ENCODE assay signal across 16 cellular contexts in genomic region chr9:131100445-131100844, GRCh38. TPM values are rescaled to one million over a fixed set of nuclear protein-coding genes. Genes with fewer than 3 reads are reported as not detected.
DNase-seq lines count a peak whose midpoint lies in the region; ATAC-seq, FAIRE-seq and TF ChIP-seq lines count a peak whose summit lies in the region.
"Had no signal": no experiment of that assay in that cellular context is flagged by ENCODE, and none has a peak within 500 bp of the region (broad histone marks: within the 10 kb centered on the region; RNA-seq: fewer than 3 reads in every experiment).

No MANE protein-coding gene starts in this region.

- H3K36me3 ChIP-seq in HUES48 (ENCODE audit: control insufficient read depth, insufficient read depth, low read length) (peaks cover 23% of the 10 kb centered on the region), K562 (ENCODE audit: control insufficient read depth, insufficient read depth, low read length) (no peaks in the 10 kb centered on the region), mesendoderm (ENCODE audit: control insufficient read depth, insufficient read depth, low read length) (no peaks in the 10 kb centered on the region), thyroid gland (no peaks in the 10 kb centered on the region)
- H3K36me3 ChIP-seq: BE2C had no signal

- no peak overlapping the region for H2BK5ac ChIP-seq in mesendoderm (ENCODE audit: low read length)

- TF ChIP-seq CTCF in K562 (IDR thresholded peaks at IDR 0.05 in 2 of 3, conservative IDR thresholded peaks at IDR 0.05 in 1 of 3; ENCODE audit: insufficient read depth in 2 of 3, low read depth in 1 of 3, low read length in 3 of 3) (no peak), thyroid gland (IDR thresholded peaks at IDR 0.05) (no peak)

- peaks cover 5% of the 10 kb centered on the region for H3K79me1 ChIP-seq in mesendoderm (ENCODE audit: low read length)

- BruUV-seq in K562 (replicated peaks; lab: Mats Ljungman, UMichigan): no TSS peak

- H3K9me1 ChIP-seq in K562 (ENCODE audit: control insufficient read depth, insufficient read depth, low read length): peaks cover 12% of the 10 kb centered on the region

- H3K9ac ChIP-seq in HUES48 (ENCODE audit: low read depth, low read length) (peak overlapping the region; percentile 57; the same call in 1 of the 2 replicates), K562 (ENCODE audit: insufficient read depth in 1 of 2, low read depth in 2 of 2, low read length in 2 of 2) (peak overlapping the region in 1 of 2 experiments; percentile 4; a peak in 2 of 4 replicates), mesendoderm (ENCODE audit: low read length) (no peak overlapping the region)

- no peak overlapping the region for H3K4ac ChIP-seq in mesendoderm (ENCODE audit: low read depth, low read length)

- no peak overlapping the region for H3K18ac ChIP-seq in mesendoderm (ENCODE audit: low read length)

- peak overlapping the region; percentile 2; the same call in 1 of the 2 replicates for H2AFZ ChIP-seq in K562 (ENCODE audit: low read depth, low read length)

- intact Hi-C loops in K562 (cut with micrococcal nuclease): no loop called here
- intact Hi-C loops in thyroid gland (cut with DNase I): no loop called here

- H3K4me1 ChIP-seq in HUES48 (ENCODE audit: control insufficient read depth, insufficient read depth, low read length): peaks cover 40% of the 10 kb centered on the region
- peaks cover 35 to 65% of the 10 kb centered on the region in 2 experiments for H3K4me1 ChIP-seq in K562 (replicated peaks in 1 of 2; ENCODE audit: control insufficient read depth in 2 of 2, insufficient read depth in 2 of 2, low read length in 2 of 2)
- H3K4me1 ChIP-seq in mesendoderm (ENCODE audit: control insufficient read depth, low read depth, low read length): peaks cover 12% of the 10 kb centered on the region
- peaks cover 56 to 63% of the 10 kb centered on the region in 2 donors for H3K4me1 ChIP-seq in thyroid gland

- no peak overlapping the region for H4K8ac ChIP-seq in mesendoderm (ENCODE audit: low read depth, low read length)

- TF ChIP-seq POLR2A in K562 (conservative IDR thresholded peaks at IDR 0.05) (no peak), thyroid gland (IDR thresholded peaks at IDR 0.05) (peak in 1 of 2 donors; percentile 91)

- no peak overlapping the region for H3K27ac ChIP-seq in HUES48 (ENCODE audit: low read depth, low read length)
- no peak overlapping the region for H3K27ac ChIP-seq in K562 (ENCODE audit: extremely low read depth, low read depth, low read length)
- no peak overlapping the region for H3K27ac ChIP-seq in mesendoderm (ENCODE audit: low read depth, low read length)
- H3K27ac ChIP-seq in thyroid gland: peak overlapping the region; percentile 94 to 99 (median 95)

- H3K56ac ChIP-seq in mesendoderm (ENCODE audit: low read length): peak overlapping the region; percentile 17

- H3K4me2 ChIP-seq in K562 (ENCODE audit: insufficient read depth, low read length): peak overlapping the region; percentile 4; the same call in 1 of the 2 replicates
- H3K4me2 ChIP-seq in mesendoderm (ENCODE audit: low read length): no peak overlapping the region

- ATAC-seq in K562: no peak
- ATAC-seq: HCT116 had no signal

- 0 out of 2 replicates have a peak, but pooled peaks cover 5% of the 10 kb centered on the region for H3K27me3 ChIP-seq in HUES48 (ENCODE audit: control insufficient read depth, insufficient read depth, low read length)
- peaks cover 52 to 84% of the 10 kb centered on the region in 2 experiments for H3K27me3 ChIP-seq in K562 (ENCODE audit: control insufficient read depth in 2 of 2, insufficient read depth in 2 of 2, low read length in 2 of 2)
- H3K27me3 ChIP-seq in mesendoderm (ENCODE audit: insufficient read depth, low read length, poor library complexity): no peaks in the 10 kb centered on the region
- no peaks in the 10 kb centered on the region for H3K27me3 ChIP-seq in thyroid gland

- POLR2A ChIA-PET in K562 (lab: Yijun Ruan, JAX): interaction anchor here (1.0 to 99.3 kb wide), 4 partner anchors 4 to 58 kb away, joined by 3 to 3336 read pairs (median 1670); partner anchors contain the start of genes AIF1L and NUP214

- CTCF ChIA-PET in K562 (lab: Yijun Ruan, JAX; ENCODE audit: low intra/inter-chr PET ratio): no interaction called here

- H3K79me2 ChIP-seq in K562 (ENCODE audit: control insufficient read depth, insufficient read depth, low read length) (no peaks in the 10 kb centered on the region), mesendoderm (ENCODE audit: control insufficient read depth, insufficient read depth, low read length) (no peaks in the 10 kb centered on the region)

- FAIRE-seq in K562 (lab: Jason Lieb, UNC): no peak
- no peak for FAIRE-seq in frontal cortex (lab: Jason Lieb, UNC)
- FAIRE-seq in urothelium cell line (lab: Jason Lieb, UNC): no peak

- H2BK120ac ChIP-seq in mesendoderm (ENCODE audit: low read depth, low read length): no peak overlapping the region

- peaks cover 51% of the 10 kb centered on the region for H4K20me1 ChIP-seq in K562 (replicated peaks; ENCODE audit: control insufficient read depth, insufficient read depth, low read length)

- H3K23ac ChIP-seq in mesendoderm (ENCODE audit: low read length): no peak overlapping the region

- 22% methylated on average over 9 of the region's 9 CpGs for WGBS in K562 (ENCODE audit: insufficient coverage, low coverage, missing lambda C conversion rate)
- no CpG with 5 or more reads among the region's 9 CpGs for WGBS in mesendoderm (ENCODE audit: extremely low coverage, insufficient coverage, low lambda C conversion rate)
- WGBS in thyroid gland, 2 donors: 43 to 55% methylated on average over 6 to 8 of the region's 9 CpGs

- no peak overlapping the region for H3K4me3 ChIP-seq in HUES48 (ENCODE audit: low read depth, low read length)
- H3K4me3 ChIP-seq in K562: no peak overlapping the region
- no peak overlapping the region for H3K4me3 ChIP-seq in mesendoderm (ENCODE audit: low read length)
- no peak overlapping the region for H3K4me3 ChIP-seq in thyroid gland (replicated peaks in 1 of 3)

- DNase-seq in K562 (ENCODE audit: extremely low read depth in 1 of 4, low spot score in 3 of 4) (peak in 1 of 4 experiments; percentile 65), mesendoderm (peak; percentile 44), thyroid gland (peak; percentile 97), frontal cortex (ENCODE audit: low spot score in 2 of 2) (no peak), DMS79 (lab: John Stamatoyannopoulos, UW) (no peak), urothelium cell line (ENCODE audit: low spot score) (no peak)
- DNase-seq: activated CD4-positive, alpha-beta T cell treated with anti-CD3 and anti-CD28 coated beads, Interleukin-2, amount 50 U/mL, for 48 hours; activated naive CD8-positive, alpha-beta T cell treated with anti-CD3 and anti-CD28 coated beads for 36 hours; BE2C; DMS 273 treated with DMSO at 0.1 percent for 48 hours; NCI-H1092; NCI-H526; nucleus accumbens; stimulated activated CD4-positive, alpha-beta T cell treated with anti-CD3 and anti-CD28 coated beads, Interleukin-4, amount 100 ng/mL, for 1 hour had no signal

- H3K9me3 ChIP-seq in HUES48 (ENCODE audit: control insufficient read depth, insufficient read depth, low read length) (no peaks in the 10 kb centered on the region), K562 (replicated peaks; ENCODE audit: control insufficient read depth, insufficient read depth, low read depth, low read length) (no peaks in the 10 kb centered on the region), thyroid gland (no peaks in the 10 kb centered on the region)
- H3K9me3 ChIP-seq: BE2C had no signal

- H4K5ac ChIP-seq in mesendoderm (ENCODE audit: low read length): no peak overlapping the region

- in situ Hi-C loops in K562 (cut with MboI): no loop called here

- no peak overlapping the region for H2AK5ac ChIP-seq in mesendoderm (ENCODE audit: low read length)

- no peak for TF ChIP-seq RAD21 in K562 (CRISPR knock-in tag; conservative IDR thresholded peaks at IDR 0.05 in 1 of 2, IDR thresholded peaks at IDR 0.05 in 1 of 2)

- TF ChIP-seq EP300 in K562 (IDR thresholded peaks at IDR 0.05; ENCODE audit: low read length): no peak

- H2BK15ac ChIP-seq in mesendoderm (replicated peaks; ENCODE audit: low read depth): no peak overlapping the region

RNA-seq across cellular contexts. Expression of gene AIF1L, which starts 4.1 kb away (rescaled TPM):
- 2.2 and 5.3 TPM in 2 replicates for total RNA-seq in K562 (2011; cell fraction: chromatin; rRNA removed; ENCODE audit: low replicate concordance)
- total RNA-seq in K562 (2011; cell fraction: nucleolus; rRNA removed): 2.8 and 4.3 TPM in 2 replicates
- total RNA-seq in K562 (2011; cell fraction: nucleoplasm; rRNA removed): 4.3 and 5.2 TPM in 2 replicates
- total RNA-seq in K562 (2014; rRNA removed): 0.86 and 1.1 TPM in 2 replicates
- total RNA-seq in K562 (2014; rRNA removed; fragmentation: Illumina TruSeq; extraction: Trizol): 1.3 and 1.5 TPM in 2 replicates
- 0.68 and 0.76 TPM in 2 replicates for total RNA-seq in K562 (2015; rRNA removed; fragmentation: Illumina TruSeq; extraction: Trizol)
- total RNA-seq in K562 (2021): 1.7 and 2.0 TPM in 2 replicates
- polyA plus RNA-seq in K562 (2011; rRNA removed): 5.9 and 9.1 TPM in 2 replicates
- 4.5 and 4.9 TPM in 2 replicates for polyA plus RNA-seq in K562 (2011; cell fraction: cytosol; rRNA removed)
- polyA plus RNA-seq in K562 (2011; cell fraction: nucleus; rRNA removed): 3.3 and 4.2 TPM in 2 replicates
- 2.7 and 2.8 TPM in 2 replicates for polyA plus RNA-seq in K562 (2012)
- polyA plus RNA-seq in K562 (2014; fragmentation: Illumina TruSeq; extraction: Trizol): 2.3 and 2.6 TPM in 2 replicates
- under 1 TPM; 0.34 to 0.77 TPM for polyA plus RNA-seq in K562 (2014; fragmentation: Nextera tagmentation; extraction: Ambion mirVana)
- polyA plus RNA-seq in K562 (2014; rRNA removed): 1.6 TPM in 2 replicates
- 6.6 and 8.9 TPM in 2 replicates for polyA minus RNA-seq in K562 (2011; rRNA and poly(A)+ RNA removed)
- polyA minus RNA-seq in K562 (2011; cell fraction: cytosol; rRNA and poly(A)+ RNA removed): 1.5 and 4.4 TPM in 2 replicates
- polyA minus RNA-seq in K562 (2011; cell fraction: nucleus; rRNA and poly(A)+ RNA removed): 1.1 and 1.9 TPM in 2 replicates
- 68.2 TPM for polyA plus RNA-seq in mesendoderm (2013, experiment 1 of 2)
- 71.4 TPM for polyA plus RNA-seq in mesendoderm (2013, experiment 2 of 2)
- 100 to 1,000 TPM in 1 of 4 donors, 10 to 100 TPM in 3; 43.0 to 114 (median 87.9) TPM for total RNA-seq in thyroid gland
- 16.3 TPM for total RNA-seq in frontal cortex

RNA-seq across cellular contexts. Expression of gene NUP214, which starts 24.9 kb away (rescaled TPM):
- 1,024 and 1,416 TPM in 2 replicates for total RNA-seq in K562 (2011; cell fraction: chromatin; rRNA removed; ENCODE audit: low replicate concordance)
- total RNA-seq in K562 (2011; cell fraction: nucleolus; rRNA removed): 573 and 642 TPM in 2 replicates
- total RNA-seq in K562 (2011; cell fraction: nucleoplasm; rRNA removed): 885 and 1,103 TPM in 2 replicates
- total RNA-seq in K562 (2014; rRNA removed): 62.4 and 102 TPM in 2 replicates
- 123 and 134 TPM in 2 replicates for total RNA-seq in K562 (2014; rRNA removed; fragmentation: Illumina TruSeq; extraction: Trizol)
- 133 and 136 TPM in 2 replicates for total RNA-seq in K562 (2015; rRNA removed; fragmentation: Illumina TruSeq; extraction: Trizol)
- total RNA-seq in K562 (2021): 332 and 336 TPM in 2 replicates
- 56.9 and 113 TPM in 2 replicates for polyA plus RNA-seq in K562 (2011; rRNA removed)
- 104 and 108 TPM in 2 replicates for polyA plus RNA-seq in K562 (2011; cell fraction: cytosol; rRNA removed)
- 257 and 304 TPM in 2 replicates for polyA plus RNA-seq in K562 (2011; cell fraction: nucleus; rRNA removed)
- polyA plus RNA-seq in K562 (2012): 133 and 153 TPM in 2 replicates
- 207 and 246 TPM in 2 replicates for polyA plus RNA-seq in K562 (2014; fragmentation: Illumina TruSeq; extraction: Trizol)
- polyA plus RNA-seq in K562 (2014; fragmentation: Nextera tagmentation; extraction: Ambion mirVana): 10 to 100 TPM; 78.9 to 81.6 TPM
- 97.1 and 106 TPM in 2 replicates for polyA plus RNA-seq in K562 (2014; rRNA removed)
- 271 and 342 TPM in 2 replicates for polyA minus RNA-seq in K562 (2011; rRNA and poly(A)+ RNA removed)
- 256 and 329 TPM in 2 replicates for polyA minus RNA-seq in K562 (2011; cell fraction: cytosol; rRNA and poly(A)+ RNA removed)
- polyA minus RNA-seq in K562 (2011; cell fraction: nucleus; rRNA and poly(A)+ RNA removed): 324 and 515 TPM in 2 replicates
- polyA plus RNA-seq in mesendoderm (2013, experiment 1 of 2): 19.6 TPM
- polyA plus RNA-seq in mesendoderm (2013, experiment 2 of 2): 18.6 TPM
- 10 to 100 TPM; 27.3 to 59.2 (median 46.6) TPM for total RNA-seq in thyroid gland
- 9.0 TPM for total RNA-seq in frontal cortex

Comparison
In these comparisons a context has a peak if more than half of its experiments do, and no peak if none do; other contexts are left out.
1. H3K27ac ChIP-seq: peak in thyroid gland (3 of 3); none in HUES48 (single experiment), K562 (single experiment) and mesendoderm (single experiment).
2. DNase-seq: peak in mesendoderm (single experiment) and thyroid gland (2 of 2); none in frontal cortex (0 of 2), DMS79 (single experiment) and urothelium cell line (single experiment).